ENCODE assay signal across 2 cellular contexts in the genomic region with DNA sequence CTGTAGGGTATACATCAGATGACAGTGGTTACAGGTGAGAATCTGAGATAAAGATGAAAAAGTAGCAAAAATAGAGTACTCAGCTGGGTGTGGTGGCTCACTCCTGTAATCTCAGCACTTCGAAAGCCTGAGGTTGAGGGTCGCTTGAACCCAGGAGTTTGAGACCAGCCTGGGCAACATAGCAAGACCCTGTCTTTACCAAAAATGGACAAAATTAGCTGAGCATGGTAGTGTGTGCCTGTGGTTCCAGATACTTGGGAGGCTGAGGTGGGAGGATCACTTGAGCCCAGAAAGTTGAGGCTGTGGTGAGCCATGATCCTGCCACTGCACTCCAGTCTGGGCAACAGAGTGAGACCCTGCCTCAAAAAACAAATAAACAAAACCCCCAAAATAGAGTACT. TPM values are rescaled to one million over a fixed set of nuclear protein-coding genes. Genes with fewer than 3 reads are reported as not detected.
"Had no signal": no experiment of that assay in that cellular context is flagged by ENCODE, and none has a peak within 500 bp of the region (broad histone marks: within the 10 kb centered on the region; RNA-seq: fewer than 3 reads in every experiment).

No MANE protein-coding gene starts in this region.

RNA-seq across cellular contexts. Expression of a gene that starts 8.5 kb away (rescaled TPM):
- total RNA-seq: glomerular endothelial cell, left ventricle myocardium superior had no signal
